Comparison of ENCODE assay signal across 20 cellular contexts in the genomic region with DNA sequence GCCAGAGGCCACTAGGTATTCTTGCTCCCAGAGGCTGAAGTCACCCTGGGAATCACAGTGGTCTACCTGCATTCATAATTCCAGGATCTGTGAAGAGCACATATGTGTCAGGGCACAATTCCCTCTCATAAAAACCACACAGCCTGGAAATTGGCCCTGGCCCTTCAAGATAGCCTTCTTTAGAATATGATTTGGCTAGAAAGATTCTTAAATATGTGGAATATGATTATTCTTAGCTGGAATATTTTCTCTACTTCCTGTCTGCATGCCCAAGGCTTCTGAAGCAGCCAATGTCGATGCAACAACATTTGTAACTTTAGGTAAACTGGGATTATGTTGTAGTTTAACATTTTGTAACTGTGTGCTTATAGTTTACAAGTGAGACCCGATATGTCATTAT. TPM values are rescaled to one million over a fixed set of nuclear protein-coding genes. Genes with fewer than 3 reads are reported as not detected.
DNase-seq lines count a peak whose midpoint lies in the region; ATAC-seq and TF ChIP-seq lines count a peak whose summit lies in the region.
"Had no signal": no experiment of that assay in that cellular context is flagged by ENCODE, and none has a peak within 500 bp of the region (broad histone marks: within the 10 kb centered on the region; RNA-seq: fewer than 3 reads in every experiment).

No MANE protein-coding gene starts in this region.

- H3K9me3 ChIP-seq in ascending aorta (no peaks in the 10 kb centered on the region), tibial artery (no peaks in the 10 kb centered on the region), hepatocyte (ENCODE audit: low read depth) (no peaks in the 10 kb centered on the region)
- H3K9me3 ChIP-seq: BE2C, Peyer's patch, SJCRH30 had no signal

- no peaks in the 10 kb centered on the region for H3K79me2 ChIP-seq in hepatocyte

- no peak overlapping the region for H3K4me3 ChIP-seq in ascending aorta
- H3K4me3 ChIP-seq in tibial artery = no peak overlapping the region
- H3K4me3 ChIP-seq in hepatocyte = no peak overlapping the region
- H3K4me3 ChIP-seq: Peyer's patch, SJCRH30 had no signal

- peaks cover 0 to 18% of the 10 kb centered on the region in 2 donors for H3K4me1 ChIP-seq in ascending aorta
- peaks cover 0 to 23% (median 13%) of the 10 kb centered on the region in 4 donors for H3K4me1 ChIP-seq in tibial artery
- H3K4me1 ChIP-seq in hepatocyte (ENCODE audit: insufficient read depth) = no peaks in the 10 kb centered on the region
- H3K4me1 ChIP-seq: BE2C, Peyer's patch, SJCRH30 had no signal

- no peak for ATAC-seq in activated naive CD8-positive, alpha-beta T cell treated with anti-CD3 and anti-CD28 coated beads, Interleukin-2, amount 50 U/mL, for 24 hours

- H3K27me3 Mint-ChIP-seq in activated naive CD8-positive, alpha-beta T cell = no peaks in the 10 kb centered on the region
- no peaks in the 10 kb centered on the region for H3K27me3 Mint-ChIP-seq in activated naive CD8-positive, alpha-beta T cell treated with anti-CD3 and anti-CD28 coated beads, Interleukin-2, amount 50 U/mL, for 24 hours

- DNase-seq in activated naive CD8-positive, alpha-beta T cell treated with anti-CD3 and anti-CD28 coated beads, Interleukin-2, amount 50 U/mL, for 24 hours = no peak
- DNase-seq in ascending aorta (ENCODE audit: low spot score in 2 of 2) (no peak), dedifferentiated amniotic fluid mesenchymal stem cell (ENCODE audit: extremely low spot score) (peak; percentile 19), tibial artery (no peak), hepatocyte (ENCODE audit: low spot score) (no peak), NCI-H1105 (lab: John Stamatoyannopoulos, UW) (no peak), erythroblast (lab: John Stamatoyannopoulos, UW) (no peak)
- DNase-seq: BE2C, DMS53, KG1, NCI-H1105 treated with DMSO at 0.1 percent for 48 hours, NCI-H2081 treated with DMSO at 0.1 percent for 48 hours, NCI-H2171 treated with DMSO at 0.1 percent for 48 hours, NCI-H526, Peyer's patch, SJCRH30 had no signal

- H3K27ac ChIP-seq in ascending aorta (peak overlapping the region; percentile 5 to 15), tibial artery (peak overlapping the region; percentile 35 to 64), hepatocyte (no peak overlapping the region)
- H3K27ac ChIP-seq: HL-60, Peyer's patch, SJCRH30 had no signal

- peak overlapping the region; percentile 9 for H3K27ac Mint-ChIP-seq in activated naive CD8-positive, alpha-beta T cell
- no peak overlapping the region for H3K27ac Mint-ChIP-seq in activated naive CD8-positive, alpha-beta T cell treated with anti-CD3 and anti-CD28 coated beads, Interleukin-2, amount 50 U/mL, for 24 hours

- no peaks in the 10 kb centered on the region for H3K9me2 ChIP-seq in hepatocyte (replicated peaks; ENCODE audit: insufficient read depth)

- H4K20me1 ChIP-seq in hepatocyte (ENCODE audit: insufficient read depth, poor library complexity, severe bottlenecking) = no peaks in the 10 kb centered on the region

- intact Hi-C loops in ascending aorta (cut with DNase I) (no loop called here), tibial artery (cut with DNase I; ENCODE audit: low total_unique reads) (no loop called here)

- no peaks in the 10 kb centered on the region for H3K27me3 ChIP-seq in ascending aorta
- H3K27me3 ChIP-seq in tibial artery = no peaks in the 10 kb centered on the region
- peaks cover 3% of the 10 kb centered on the region for H3K27me3 ChIP-seq in hepatocyte
- H3K27me3 ChIP-seq: BE2C, Peyer's patch, SJCRH30 had no signal

- H2AFZ ChIP-seq in hepatocyte = no peak overlapping the region

- peaks cover 24% of the 10 kb centered on the region for H3K4me1 Mint-ChIP-seq in activated naive CD8-positive, alpha-beta T cell (ENCODE audit: low read depth)
- H3K4me1 Mint-ChIP-seq in activated naive CD8-positive, alpha-beta T cell treated with anti-CD3 and anti-CD28 coated beads, Interleukin-2, amount 50 U/mL, for 24 hours = peaks cover 22% of the 10 kb centered on the region

- H3K36me3 Mint-ChIP-seq in activated naive CD8-positive, alpha-beta T cell = peaks cover 30% of the 10 kb centered on the region
- H3K36me3 Mint-ChIP-seq in activated naive CD8-positive, alpha-beta T cell treated with anti-CD3 and anti-CD28 coated beads, Interleukin-2, amount 50 U/mL, for 24 hours (ENCODE audit: low read depth) = peaks cover 51% of the 10 kb centered on the region

- no peak for TF ChIP-seq CTCF in ascending aorta (IDR thresholded peaks at IDR 0.05)
- TF ChIP-seq CTCF in tibial artery (IDR thresholded peaks at IDR 0.05) = no peak
- TF ChIP-seq CTCF in hepatocyte (IDR thresholded peaks at IDR 0.05; ENCODE audit: poor library complexity) = no peak

- H3K9me3 Mint-ChIP-seq in activated naive CD8-positive, alpha-beta T cell (ENCODE audit: low read depth) = no peaks in the 10 kb centered on the region
- H3K9me3 Mint-ChIP-seq in activated naive CD8-positive, alpha-beta T cell treated with anti-CD3 and anti-CD28 coated beads, Interleukin-2, amount 50 U/mL, for 24 hours = no peaks in the 10 kb centered on the region

- no peak overlapping the region for H3K4me2 ChIP-seq in hepatocyte

- H3K4me3 Mint-ChIP-seq in activated naive CD8-positive, alpha-beta T cell = no peak overlapping the region
- H3K4me3 Mint-ChIP-seq in activated naive CD8-positive, alpha-beta T cell treated with anti-CD3 and anti-CD28 coated beads, Interleukin-2, amount 50 U/mL, for 24 hours = no peak overlapping the region

- 78% methylated on average over 2 of the region's 2 CpGs for WGBS in hepatocyte (ENCODE audit: low lambda C conversion rate, missing lambda C conversion rate)

- TF ChIP-seq POLR2A in erythroblast (IDR thresholded peaks at IDR 0.05; ENCODE audit: low read length) = no peak

- H3K36me3 ChIP-seq in ascending aorta (no peaks in the 10 kb centered on the region), tibial artery (no peaks in the 10 kb centered on the region), hepatocyte (replicated peaks; ENCODE audit: insufficient read depth, low read depth) (no peaks in the 10 kb centered on the region)
- H3K36me3 ChIP-seq: BE2C, Peyer's patch, SJCRH30 had no signal

RNA-seq across cellular contexts. Expression of gene ICOS, which starts 24.2 kb away (rescaled TPM):
- total RNA-seq in ascending aorta = not detected
- 0.08 and 0.10 TPM in 2 replicates for total RNA-seq in hepatocyte
- not detected in 2 replicates for polyA plus RNA-seq in hepatocyte
- total RNA-seq: A172, OCI-LY7, SJCRH30 had no signal
